In genomic region chr4:78650106-78651021, GRCh38 we compare ENCODE assay signal across 11 cellular contexts.
DNase-seq lines count a peak whose midpoint lies in the region; ATAC-seq, FAIRE-seq and TF ChIP-seq lines count a peak whose summit lies in the region.
"Had no signal": no experiment of that assay in that cellular context is flagged by ENCODE, and none has a peak within 500 bp of the region (broad histone marks: within the 10 kb centered on the region; RNA-seq: fewer than 3 reads in every experiment).

No MANE protein-coding gene starts in this region.

- TF ChIP-seq CTCF in AG04450 (IDR thresholded peaks at IDR 0.05; ENCODE audit: low read depth, low read length) = no peak
- TF ChIP-seq CTCF in K562 (IDR thresholded peaks at IDR 0.05 in 2 of 3, conservative IDR thresholded peaks at IDR 0.05 in 1 of 3; ENCODE audit: insufficient read depth in 2 of 3, low read depth in 1 of 3, low read length in 3 of 3) = no peak

- no peaks in the 10 kb centered on the region for H4K20me1 ChIP-seq in K562 (replicated peaks; ENCODE audit: control insufficient read depth, insufficient read depth, low read length)

- peak; percentile 85 for TF ChIP-seq EP300 in K562 (IDR thresholded peaks at IDR 0.05; ENCODE audit: low read length)

- FAIRE-seq in K562 (lab: Jason Lieb, UNC) = peak; percentile 67

- BruUV-seq in K562 (replicated peaks; lab: Mats Ljungman, UMichigan) = no TSS peak

- no peaks in the 10 kb centered on the region for H3K36me3 ChIP-seq in K562 (ENCODE audit: control insufficient read depth, insufficient read depth, low read length)
- H3K36me3 ChIP-seq: ascending aorta, SJSA1 had no signal

- H3K9me3 ChIP-seq in AG04450 (ENCODE audit: control insufficient read depth, insufficient read depth, low read length) = no peaks in the 10 kb centered on the region
- H3K9me3 ChIP-seq in K562 (replicated peaks; ENCODE audit: control insufficient read depth, insufficient read depth, low read depth, low read length) = no peaks in the 10 kb centered on the region
- H3K9me3 ChIP-seq: ascending aorta, SJSA1 had no signal

- H3K9ac ChIP-seq in K562 (ENCODE audit: insufficient read depth in 1 of 2, low read depth in 2 of 2, low read length in 2 of 2) = no peak overlapping the region

- 0 out of 4 replicates have a peak, but pooled peaks of 1 of the 2 experiments have one; percentile 16 for TF ChIP-seq RAD21 in K562 (CRISPR knock-in tag; conservative IDR thresholded peaks at IDR 0.05 in 1 of 2, IDR thresholded peaks at IDR 0.05 in 1 of 2)

- no peak for TF ChIP-seq POLR2A in K562 (conservative IDR thresholded peaks at IDR 0.05)

- intact Hi-C loops in K562 (cut with micrococcal nuclease) = loop anchor here (2.0 kb wide), 3 partner anchors 18 to 42 kb away; no protein-coding TSS in a partner anchor

- H3K4me2 ChIP-seq in K562 (ENCODE audit: insufficient read depth, low read length) = peak overlapping the region; percentile 53

- CTCF ChIA-PET in AG04450 (lab: Charles Lee) (no interaction called here), K562 (lab: Yijun Ruan, JAX; ENCODE audit: low intra/inter-chr PET ratio) (no interaction called here)

- in situ Hi-C loops in K562 (cut with MboI) = no loop called here

- H3K27ac ChIP-seq in AG04450 (ENCODE audit: low read depth, low read length) = peak overlapping the region; percentile 66
- peak overlapping the region; percentile 39; the same call in 2 of the 3 replicates for H3K27ac ChIP-seq in K562 (ENCODE audit: extremely low read depth, low read depth, low read length)
- H3K27ac ChIP-seq: ascending aorta, SJSA1 had no signal

- peak; percentile 71 for ATAC-seq in K562
- no peak for ATAC-seq in GM19035 (IDR thresholded peaks at IDR 0.05; ENCODE audit: unreplicated experiment)
- no peak for ATAC-seq in GM19328 (IDR thresholded peaks at IDR 0.05; ENCODE audit: unreplicated experiment)

- no peaks in the 10 kb centered on the region for H3K27me3 ChIP-seq in AG04450 (ENCODE audit: control insufficient read depth, insufficient read depth, low read length)
- H3K27me3 ChIP-seq in K562 (ENCODE audit: control insufficient read depth in 2 of 2, insufficient read depth in 2 of 2, low read length in 2 of 2) = no peaks in the 10 kb centered on the region
- H3K27me3 ChIP-seq: ascending aorta, SJSA1 had no signal

- H3K79me2 ChIP-seq in K562 (ENCODE audit: control insufficient read depth, insufficient read depth, low read length) = no peaks in the 10 kb centered on the region

- POLR2A ChIA-PET in AG04450 (lab: Yijun Ruan, JAX) = no interaction called here
- POLR2A ChIA-PET in K562 (lab: Yijun Ruan, JAX) = interaction anchor here (0.6 kb wide), 1 partner anchor 1894 kb away, joined by 3 read pairs; no protein-coding TSS in a partner anchor

- DNase-seq in AG04450 (ENCODE audit: low read depth, low spot score) (peak; percentile 58), M059J (ENCODE audit: low read depth) (peak; percentile 70), K562 (ENCODE audit: extremely low read depth in 1 of 4, low spot score in 3 of 4) (peak; percentile 34 to 65 (median 52)), kidney glomerular epithelial cell (lab: John Stamatoyannopoulos, UW) (peak; percentile 29), NCI-H1417 treated with DMSO at 0.1 percent for 48 hours (lab: John Stamatoyannopoulos, UW) (no peak), cortex of kidney (lab: John Stamatoyannopoulos, UW) (no peak)
- DNase-seq: CD4-positive, alpha-beta T cell had no signal

- peaks cover 44 to 61% of the 10 kb centered on the region in 2 experiments for H3K4me1 ChIP-seq in K562 (replicated peaks in 1 of 2; ENCODE audit: control insufficient read depth in 2 of 2, insufficient read depth in 2 of 2, low read length in 2 of 2)

- H2AFZ ChIP-seq in K562 (ENCODE audit: low read depth, low read length) = 0 out of 2 replicates have a peak overlapping the region, but pooled peaks have one; percentile 20

- H3K4me3 ChIP-seq in AG04450 (ENCODE audit: low read depth, low read length) (no peak overlapping the region), K562 (no peak overlapping the region)
- H3K4me3 ChIP-seq: ascending aorta, SJSA1 had no signal

- 2% methylated on average over 3 of the region's 3 CpGs for WGBS in K562 (ENCODE audit: insufficient coverage, low coverage, missing lambda C conversion rate)

- no peaks in the 10 kb centered on the region for H3K9me1 ChIP-seq in K562 (ENCODE audit: control insufficient read depth, insufficient read depth, low read length)

TF ChIP-seq in K562, 482 proteins besides CTCF, POLR2A, EP300 and RAD21 (continues in another document):
- TF ChIP-seq KLF10 (CRISPR knock-in tag; IDR thresholded peaks at IDR 0.05) = no peak
- TF ChIP-seq POLR2B (IDR thresholded peaks at IDR 0.05; ENCODE audit: low read depth, partially characterized antibody) = no peak
- TF ChIP-seq TCFL5 (CRISPR knock-in tag; conservative IDR thresholded peaks at IDR 0.05) = no peak
- no peak for TF ChIP-seq MGA (IDR thresholded peaks at IDR 0.05)
- TF ChIP-seq RBM25 (IDR thresholded peaks at IDR 0.05; ENCODE audit: low read depth, low read length, severe bottlenecking) = no peak
- peak; percentile 63; the same call in 1 of the 2 replicates for TF ChIP-seq ATF7 (IDR thresholded peaks at IDR 0.05)
- TF ChIP-seq ADNP (tag; IDR thresholded peaks at IDR 0.05) = 0 out of 2 replicates have a peak, but pooled peaks have one; percentile 25
- no peak for TF ChIP-seq NR3C1 (CRISPR knock-in tag; IDR thresholded peaks at IDR 0.05)
- peak; percentile 61 for TF ChIP-seq MAFK (IDR thresholded peaks at IDR 0.05; ENCODE audit: low read length)
- TF ChIP-seq KDM1A (IDR thresholded peaks at IDR 0.05) = peak; percentile 86 to 88

Comparison
In these comparisons a context has a peak if more than half of its experiments do, and no peak if none do; other contexts are left out.
1. DNase-seq: peak in AG04450 (single experiment), M059J (single experiment), K562 (4 of 4) and kidney glomerular epithelial cell (single experiment); none in NCI-H1417 treated with DMSO at 0.1 percent for 48 hours (single experiment) and cortex of kidney (single experiment).